ENCODE assay signal across 9 cellular contexts in the genomic region with DNA sequence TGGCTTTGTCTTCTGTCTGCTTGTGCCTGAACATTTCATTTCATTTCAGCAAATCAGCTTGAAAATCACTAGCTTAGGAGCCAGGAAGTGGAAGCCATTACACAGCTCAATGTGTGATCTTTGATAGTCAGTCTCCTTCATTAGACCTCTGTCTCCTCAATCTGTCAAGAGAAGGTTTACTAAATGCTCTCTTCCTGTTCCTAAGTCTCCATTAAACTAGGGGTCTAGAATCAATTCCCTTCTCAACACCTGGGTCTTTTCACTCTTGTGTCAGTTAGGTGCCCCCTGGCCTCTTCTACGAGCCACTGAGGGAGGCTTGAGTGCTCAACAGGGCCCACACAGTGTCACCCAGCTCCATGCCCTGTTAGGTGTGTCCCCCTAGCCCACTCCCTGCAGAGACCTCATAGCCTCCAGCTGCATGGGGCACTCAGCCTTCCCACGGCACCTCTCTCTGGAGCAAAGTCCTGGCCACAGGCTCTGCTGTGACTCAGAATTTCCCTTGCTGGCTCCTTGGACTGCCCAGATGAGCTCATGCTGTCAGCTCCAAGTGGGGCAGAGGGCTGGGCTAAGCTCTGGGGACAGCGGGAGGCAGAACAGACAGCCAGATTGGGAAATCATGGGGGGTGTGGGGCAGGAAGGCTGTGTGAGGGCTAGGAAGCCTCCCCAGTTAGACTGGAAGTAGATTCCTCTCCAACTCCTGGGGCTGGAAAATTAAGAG.
DNase-seq lines count a peak whose midpoint lies in the region; ATAC-seq and FAIRE-seq lines count a peak whose summit lies in the region.
"Had no signal": no experiment of that assay in that cellular context is flagged by ENCODE, and none has a peak within 500 bp of the region (broad histone marks: within the 10 kb centered on the region; RNA-seq: fewer than 3 reads in every experiment).

No MANE protein-coding gene starts in this region.

- peak overlapping the region; percentile 14 for H3K27ac Mint-ChIP-seq in activated T-helper 17 cell treated with anti-CD3 and anti-CD28 coated beads, Interleukin-2, amount 50 U/mL, for 72 hours
- H3K27ac Mint-ChIP-seq in activated CD8-positive, alpha-beta memory T cell treated with anti-CD3 and anti-CD28 coated beads, Interleukin-2, amount 10 ng/mL, durations not matched to agents 7 days and 5 days: no peak overlapping the region
- H3K27ac Mint-ChIP-seq: T-helper 1 cell treated with Interleukin-12 subunit alpha and Interleukin-12 subunit beta and Interleukin-4 antibody, amounts not matched to agents 30 μg/mL and 1 μg/mL, for 36 hours had no signal

- peak; percentile 65 for FAIRE-seq in HTR-8/SVneo (lab: Jason Lieb, UNC)

- no peaks in the 10 kb centered on the region for H3K27me3 Mint-ChIP-seq in activated T-helper 17 cell treated with anti-CD3 and anti-CD28 coated beads, Interleukin-2, amount 50 U/mL, for 72 hours
- H3K27me3 Mint-ChIP-seq in activated CD8-positive, alpha-beta memory T cell treated with anti-CD3 and anti-CD28 coated beads, Interleukin-2, amount 10 ng/mL, durations not matched to agents 7 days and 5 days: peaks cover 3% of the 10 kb centered on the region

- H3K27me3 ChIP-seq in rectal smooth muscle tissue (ENCODE audit: control insufficient read depth, insufficient read depth, low read length): no peaks in the 10 kb centered on the region

- H3K9ac ChIP-seq in rectal smooth muscle tissue (ENCODE audit: low read length): no peak overlapping the region

- peaks cover 61% of the 10 kb centered on the region for H3K4me1 ChIP-seq in rectal smooth muscle tissue (ENCODE audit: control insufficient read depth, insufficient read depth, low read length)

- H3K4me1 Mint-ChIP-seq in activated T-helper 17 cell treated with anti-CD3 and anti-CD28 coated beads, Interleukin-2, amount 50 U/mL, for 72 hours: no peaks in the 10 kb centered on the region
- no peaks in the 10 kb centered on the region for H3K4me1 Mint-ChIP-seq in activated CD8-positive, alpha-beta memory T cell treated with anti-CD3 and anti-CD28 coated beads, Interleukin-2, amount 10 ng/mL, durations not matched to agents 7 days and 5 days

- DNase-seq in HTR-8/SVneo (ENCODE audit: insufficient read length, low spot score) (peak; percentile 94), cardiac septum (ENCODE audit: low spot score) (peak; percentile 95), cerebellar nuclear complex (lab: John Stamatoyannopoulos, UW) (no peak), NAMALWA (ENCODE audit: low spot score) (no peak)
- no peak for DNase-seq in activated CD8-positive, alpha-beta memory T cell treated with anti-CD3 and anti-CD28 coated beads, Interleukin-2, amount 10 ng/mL, durations not matched to agents 7 days and 5 days

- CTCF ChIA-PET in activated CD8-positive, alpha-beta memory T cell treated with anti-CD3 and anti-CD28 coated beads, Interleukin-2, amount 10 ng/mL, durations not matched to agents 7 days and 5 days (lab: Charles Lee): interaction anchor here (0.6 to 15.5 kb wide), 5 partner anchors 9 to 726 kb away, joined by 3 to 228 read pairs (median 3); no protein-coding TSS in a partner anchor

- peaks cover under 1% of the 10 kb centered on the region for H3K36me3 ChIP-seq in rectal smooth muscle tissue (ENCODE audit: control insufficient read depth, insufficient read depth, low read length)

- H3K4me3 ChIP-seq in rectal smooth muscle tissue (ENCODE audit: low read length): no peak overlapping the region

- no peaks in the 10 kb centered on the region for H3K36me3 Mint-ChIP-seq in activated T-helper 17 cell treated with anti-CD3 and anti-CD28 coated beads, Interleukin-2, amount 50 U/mL, for 72 hours (ENCODE audit: low read depth)
- no peaks in the 10 kb centered on the region for H3K36me3 Mint-ChIP-seq in activated CD8-positive, alpha-beta memory T cell treated with anti-CD3 and anti-CD28 coated beads, Interleukin-2, amount 10 ng/mL, durations not matched to agents 7 days and 5 days

- no peaks in the 10 kb centered on the region for H3K9me3 Mint-ChIP-seq in activated T-helper 17 cell treated with anti-CD3 and anti-CD28 coated beads, Interleukin-2, amount 50 U/mL, for 72 hours
- H3K9me3 Mint-ChIP-seq in activated CD8-positive, alpha-beta memory T cell treated with anti-CD3 and anti-CD28 coated beads, Interleukin-2, amount 10 ng/mL, durations not matched to agents 7 days and 5 days (ENCODE audit: low read depth): no peaks in the 10 kb centered on the region
- H3K9me3 Mint-ChIP-seq: T-helper 1 cell treated with Interleukin-12 subunit alpha and Interleukin-12 subunit beta and Interleukin-4 antibody, amounts not matched to agents 30 μg/mL and 1 μg/mL, for 36 hours had no signal

- H3K4me3 Mint-ChIP-seq in activated T-helper 17 cell treated with anti-CD3 and anti-CD28 coated beads, Interleukin-2, amount 50 U/mL, for 72 hours: no peak overlapping the region
- no peak overlapping the region for H3K4me3 Mint-ChIP-seq in activated CD8-positive, alpha-beta memory T cell treated with anti-CD3 and anti-CD28 coated beads, Interleukin-2, amount 10 ng/mL, durations not matched to agents 7 days and 5 days
- H3K4me3 Mint-ChIP-seq: T-helper 1 cell treated with Interleukin-12 subunit alpha and Interleukin-12 subunit beta and Interleukin-4 antibody, amounts not matched to agents 30 μg/mL and 1 μg/mL, for 36 hours had no signal

- H3K27ac ChIP-seq in rectal smooth muscle tissue (ENCODE audit: low read depth, low read length): peak overlapping the region; percentile 95

- no peak for ATAC-seq in activated T-helper 17 cell treated with anti-CD3 and anti-CD28 coated beads, Interleukin-2, amount 50 U/mL, for 72 hours (replicated peaks)
- ATAC-seq in HG02852 (IDR thresholded peaks at IDR 0.05; ENCODE audit: unreplicated experiment): no peak
- no peak for ATAC-seq in activated CD8-positive, alpha-beta memory T cell treated with anti-CD3 and anti-CD28 coated beads, Interleukin-2, amount 10 ng/mL, durations not matched to agents 7 days and 5 days

- intact Hi-C loops in cardiac septum (cut with DNase I): loop anchor here (2.0 kb wide), 1 partner anchor 26 kb away; no protein-coding TSS in a partner anchor

Comparison
In these comparisons a context has a peak if more than half of its experiments do, and no peak if none do; other contexts are left out.
1. DNase-seq: peak in HTR-8/SVneo (single experiment) and cardiac septum (single experiment); none in cerebellar nuclear complex (0 of 2), NAMALWA (single experiment) and activated CD8-positive, alpha-beta memory T cell treated with anti-CD3 and anti-CD28 coated beads, Interleukin-2, amount 10 ng/mL, durations not matched to agents 7 days and 5 days (single experiment).